16 cellular contexts compared by ENCODE assay signal in the genomic region with DNA sequence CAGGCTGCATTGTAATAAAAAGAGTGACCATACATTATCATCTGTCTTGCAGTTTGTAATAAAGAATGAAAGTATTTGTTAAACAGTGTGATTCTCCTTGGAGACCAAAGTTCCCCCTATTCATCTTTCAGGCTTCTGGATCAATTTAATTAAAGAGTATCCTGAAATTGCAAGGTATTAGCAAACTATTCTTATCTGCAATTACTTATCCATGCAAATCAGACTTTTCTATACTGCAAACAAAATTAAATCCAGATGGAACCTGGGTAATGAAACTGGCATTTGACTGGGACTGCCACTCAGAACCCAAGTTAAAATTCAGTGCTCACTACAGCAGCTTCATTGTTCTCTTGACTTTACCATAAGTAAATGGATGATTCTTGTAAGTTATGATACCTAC.
"Had no signal": no experiment of that assay in that cellular context is flagged by ENCODE, and none has a peak within 500 bp of the region (broad histone marks: within the 10 kb centered on the region; RNA-seq: fewer than 3 reads in every experiment).

No MANE protein-coding gene starts in this region.

- ATAC-seq: right lobe of liver had no signal

- H3K4me3 Mint-ChIP-seq: dendritic cell treated with granulocyte-macrophage colony-stimulating factor and Interleukin-4, amounts not matched to agents 40 ng/mL and 50 ng/mL, for 4 days had no signal

- H3K27ac Mint-ChIP-seq: dendritic cell treated with granulocyte-macrophage colony-stimulating factor and Interleukin-4, amounts not matched to agents 40 ng/mL and 50 ng/mL, for 4 days had no signal

- H3K9me3 Mint-ChIP-seq: dendritic cell treated with granulocyte-macrophage colony-stimulating factor and Interleukin-4, amounts not matched to agents 40 ng/mL and 50 ng/mL, for 4 days had no signal

- H3K27me3 Mint-ChIP-seq: activated naive CD8-positive, alpha-beta T cell; dendritic cell treated with granulocyte-macrophage colony-stimulating factor and Interleukin-4, amounts not matched to agents 40 ng/mL and 50 ng/mL, for 4 days; naive thymus-derived CD8-positive, alpha-beta T cell had no signal

- DNase-seq: activated CD4-positive, alpha-beta T cell treated with anti-CD3 and anti-CD28 coated beads, Interleukin-2, amount 50 U/mL, for 1 hour; activated CD8-positive, alpha-beta memory T cell treated with anti-CD3 and anti-CD28 coated beads for 24 hours; activated CD8-positive, alpha-beta memory T cell treated with anti-CD3 and anti-CD28 coated beads, Interleukin-2, amount 50 U/mL, for 48 hours; activated gamma-delta T cell; effector CD8-positive, alpha-beta T cell; mesenchymal stem cell; naive thymus-derived CD8-positive, alpha-beta T cell; right lobe of liver; small intestine; stimulated activated CD4-positive, alpha-beta T cell treated with anti-CD3 and anti-CD28 coated beads, Interleukin-15, amount 100 ng/mL, for 24 hours; stimulated activated CD4-positive, alpha-beta T cell treated with anti-CD3 and anti-CD28 coated beads, Interleukin-2, amount 100 ng/mL, for 48 hours; stomach; T1000; trophoblast cell had no signal
